ENCODE assay signal across 33 cellular contexts in genomic region chr4:166315721-166316467, GRCh38.
"Had no signal": no experiment of that assay in that cellular context is flagged by ENCODE, and none has a peak within 500 bp of the region (broad histone marks: within the 10 kb centered on the region; RNA-seq: fewer than 3 reads in every experiment).

No MANE protein-coding gene starts in this region.

- H3K4me2 ChIP-seq: smooth muscle cell had no signal

- H3K4me3 Mint-ChIP-seq: dendritic cell treated with granulocyte-macrophage colony-stimulating factor and Interleukin-4, amounts not matched to agents 40 ng/mL and 50 ng/mL, for 4 days; immature natural killer cell; mesothelial cell of epicardium; naive B cell; natural killer cell treated with Interleukin-12 subunit alpha and Interleukin-12 subunit beta and Interleukin-15 and Interleukin-18, amount 100 ng/mL, for 72 hours; neural crest cell; stimulated activated effector memory CD8-positive, alpha-beta T cell treated with anti-CD3 and anti-CD28 coated beads, Interleukin-12 subunit alpha, Interleukin-12 subunit beta, amount 100 ng/mL, for 72 hours had no signal

- H3K4me3 ChIP-seq: colonic mucosa, esophagus muscularis mucosa, heart right ventricle, left ventricle myocardium inferior, lower lobe of right lung, mucosa of descending colon, smooth muscle cell, stomach, thyroid gland, vagina had no signal

- H3K27me3 Mint-ChIP-seq: dendritic cell treated with granulocyte-macrophage colony-stimulating factor and Interleukin-4, amounts not matched to agents 40 ng/mL and 50 ng/mL, for 4 days; naive B cell; natural killer cell treated with Interleukin-12 subunit alpha and Interleukin-12 subunit beta and Interleukin-15 and Interleukin-18, amount 100 ng/mL, for 72 hours; progenitor cell of endocrine pancreas had no signal

- FAIRE-seq: endothelial cell of umbilical vein had no signal

- H3K4me1 ChIP-seq: colonic mucosa, esophagus muscularis mucosa, heart right ventricle, left ventricle myocardium inferior, lower lobe of right lung, parathyroid adenoma, stomach, thyroid gland, vagina had no signal

- DNase-seq: colonic mucosa; effector CD8-positive, alpha-beta T cell; foreskin keratinocyte; glutamatergic neuron; heart right ventricle; hippocampal formation; immature natural killer cell; islet precursor cell; kidney glomerular epithelial cell; left colon; left ventricle myocardium inferior; lower lobe of right lung; mucosa of descending colon; naive B cell; stimulated activated CD4-positive, alpha-beta T cell treated with anti-CD3 and anti-CD28 coated beads, Interleukin-12 subunit alpha, Interleukin-12 subunit beta, amount 100 ng/mL, for 4 hours; stimulated activated CD4-positive, alpha-beta T cell treated with anti-CD3 and anti-CD28 coated beads, Interleukin-1b, Interleukin-23, amount 100 ng/mL, for 48 hours; stimulated activated CD4-positive, alpha-beta T cell treated with anti-CD3 and anti-CD28 coated beads, Interleukin-4, amount 100 ng/mL, for 24 hours; stimulated activated naive CD4-positive, alpha-beta T cell treated with Interleukin-2 at 50 U/mL for 16 hours; stomach; thyroid gland; trophoblast cell had no signal

- H3K27ac Mint-ChIP-seq: dendritic cell treated with granulocyte-macrophage colony-stimulating factor and Interleukin-4, amounts not matched to agents 40 ng/mL and 50 ng/mL, for 4 days; immature natural killer cell; mesothelial cell of epicardium; naive B cell; natural killer cell treated with Interleukin-12 subunit alpha and Interleukin-12 subunit beta and Interleukin-15 and Interleukin-18, amount 100 ng/mL, for 72 hours; progenitor cell of endocrine pancreas; stimulated activated effector memory CD8-positive, alpha-beta T cell treated with anti-CD3 and anti-CD28 coated beads, Interleukin-12 subunit alpha, Interleukin-12 subunit beta, amount 100 ng/mL, for 72 hours had no signal

- H3K36me3 ChIP-seq: colonic mucosa, esophagus muscularis mucosa, heart right ventricle, left ventricle myocardium inferior, lower lobe of right lung, stomach, thyroid gland, vagina had no signal

- H3K27ac ChIP-seq: colonic mucosa, esophagus muscularis mucosa, foreskin keratinocyte, heart right ventricle, left ventricle myocardium inferior, lower lobe of right lung, parathyroid adenoma, stomach, thyroid gland, vagina had no signal

- H3K9ac ChIP-seq: parathyroid adenoma had no signal

- H3K36me3 Mint-ChIP-seq: immature natural killer cell; mesothelial cell of epicardium; naive B cell; stimulated activated effector memory CD8-positive, alpha-beta T cell treated with anti-CD3 and anti-CD28 coated beads, Interleukin-12 subunit alpha, Interleukin-12 subunit beta, amount 100 ng/mL, for 72 hours had no signal

- H3K79me2 ChIP-seq: parathyroid adenoma had no signal

- H3K4me1 Mint-ChIP-seq: immature natural killer cell; naive B cell; stimulated activated effector memory CD8-positive, alpha-beta T cell treated with anti-CD3 and anti-CD28 coated beads, Interleukin-12 subunit alpha, Interleukin-12 subunit beta, amount 100 ng/mL, for 72 hours had no signal

- H3K9me3 Mint-ChIP-seq: dendritic cell treated with granulocyte-macrophage colony-stimulating factor and Interleukin-4, amounts not matched to agents 40 ng/mL and 50 ng/mL, for 4 days; mesothelial cell of epicardium; neural crest cell had no signal

- H2AFZ ChIP-seq: parathyroid adenoma had no signal

- H3K27me3 ChIP-seq: colonic mucosa, esophagus muscularis mucosa, foreskin keratinocyte, heart right ventricle, stomach, thyroid gland, vagina had no signal

- ATAC-seq: foreskin keratinocyte; heart right ventricle; left colon; lower lobe of right lung; mucosa of descending colon; natural killer cell treated with Interleukin-12 subunit alpha and Interleukin-12 subunit beta and Interleukin-15 and Interleukin-18, amount 100 ng/mL, for 72 hours; sciatic nerve; stimulated activated effector memory CD8-positive, alpha-beta T cell treated with anti-CD3 and anti-CD28 coated beads, Interleukin-12 subunit alpha, Interleukin-12 subunit beta, amount 100 ng/mL, for 72 hours had no signal

- H3K9me3 ChIP-seq: colonic mucosa, esophagus muscularis mucosa, heart right ventricle, lower lobe of right lung, mucosa of descending colon, stomach, thyroid gland, vagina had no signal
